ENCODE assay signal across 1 cellular context in genomic region chr17:7306911-7307685, GRCh38.
TF ChIP-seq lines count a peak whose summit lies in the region.

TSS of gene EIF5A (plus strand) at chr17:7307628. CDS start at chr17:7309636, 2,008 bp downstream.

TF ChIP-seq in WTC11, 78 proteins besides CTCF, POLR2A, EP300 and RAD21 (continued from another document):
- TF ChIP-seq FOXK1 (CRISPR knock-in tag; IDR thresholded peaks at IDR 0.05) = peak; percentile 69; the same call in 1 of the 2 replicates
- no peak for TF ChIP-seq AR (CRISPR knock-in tag; IDR thresholded peaks at IDR 0.05)
- TF ChIP-seq MAX (CRISPR knock-in tag; IDR thresholded peaks at IDR 0.05) = peak; percentile 80
- TF ChIP-seq JUN (CRISPR knock-in tag; IDR thresholded peaks at IDR 0.05) = no peak
- TF ChIP-seq, protein P1, sequence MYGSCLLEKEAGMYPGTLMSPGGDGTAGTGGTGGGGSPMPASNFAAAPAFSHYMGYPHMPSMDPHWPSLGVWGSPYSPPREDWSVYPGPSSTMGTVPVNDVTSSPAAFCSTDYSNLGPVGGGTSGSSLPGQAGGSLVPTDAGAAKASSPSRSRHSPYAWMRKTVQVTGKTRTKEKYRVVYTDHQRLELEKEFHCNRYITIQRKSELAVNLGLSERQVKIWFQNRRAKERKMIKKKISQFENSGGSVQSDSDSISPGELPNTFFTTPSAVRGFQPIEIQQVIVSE (CRISPR knock-in tag; IDR thresholded peaks at IDR 0.05; ENCODE audit: borderline replicate concordance) = no peak
- TF ChIP-seq SP1 (CRISPR knock-in tag; conservative IDR thresholded peaks at IDR 0.05) = peak; percentile 45
- TF ChIP-seq, protein P2, sequence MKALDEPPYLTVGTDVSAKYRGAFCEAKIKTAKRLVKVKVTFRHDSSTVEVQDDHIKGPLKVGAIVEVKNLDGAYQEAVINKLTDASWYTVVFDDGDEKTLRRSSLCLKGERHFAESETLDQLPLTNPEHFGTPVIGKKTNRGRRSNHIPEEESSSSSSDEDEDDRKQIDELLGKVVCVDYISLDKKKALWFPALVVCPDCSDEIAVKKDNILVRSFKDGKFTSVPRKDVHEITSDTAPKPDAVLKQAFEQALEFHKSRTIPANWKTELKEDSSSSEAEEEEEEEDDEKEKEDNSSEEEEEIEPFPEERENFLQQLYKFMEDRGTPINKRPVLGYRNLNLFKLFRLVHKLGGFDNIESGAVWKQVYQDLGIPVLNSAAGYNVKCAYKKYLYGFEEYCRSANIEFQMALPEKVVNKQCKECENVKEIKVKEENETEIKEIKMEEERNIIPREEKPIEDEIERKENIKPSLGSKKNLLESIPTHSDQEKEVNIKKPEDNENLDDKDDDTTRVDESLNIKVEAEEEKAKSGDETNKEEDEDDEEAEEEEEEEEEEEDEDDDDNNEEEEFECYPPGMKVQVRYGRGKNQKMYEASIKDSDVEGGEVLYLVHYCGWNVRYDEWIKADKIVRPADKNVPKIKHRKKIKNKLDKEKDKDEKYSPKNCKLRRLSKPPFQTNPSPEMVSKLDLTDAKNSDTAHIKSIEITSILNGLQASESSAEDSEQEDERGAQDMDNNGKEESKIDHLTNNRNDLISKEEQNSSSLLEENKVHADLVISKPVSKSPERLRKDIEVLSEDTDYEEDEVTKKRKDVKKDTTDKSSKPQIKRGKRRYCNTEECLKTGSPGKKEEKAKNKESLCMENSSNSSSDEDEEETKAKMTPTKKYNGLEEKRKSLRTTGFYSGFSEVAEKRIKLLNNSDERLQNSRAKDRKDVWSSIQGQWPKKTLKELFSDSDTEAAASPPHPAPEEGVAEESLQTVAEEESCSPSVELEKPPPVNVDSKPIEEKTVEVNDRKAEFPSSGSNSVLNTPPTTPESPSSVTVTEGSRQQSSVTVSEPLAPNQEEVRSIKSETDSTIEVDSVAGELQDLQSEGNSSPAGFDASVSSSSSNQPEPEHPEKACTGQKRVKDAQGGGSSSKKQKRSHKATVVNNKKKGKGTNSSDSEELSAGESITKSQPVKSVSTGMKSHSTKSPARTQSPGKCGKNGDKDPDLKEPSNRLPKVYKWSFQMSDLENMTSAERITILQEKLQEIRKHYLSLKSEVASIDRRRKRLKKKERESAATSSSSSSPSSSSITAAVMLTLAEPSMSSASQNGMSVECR (CRISPR knock-in tag; IDR thresholded peaks at IDR 0.05; ENCODE audit: borderline replicate concordance) = peak; percentile 71; the same call in 1 of the 2 replicates
- no peak for TF ChIP-seq NR2C2 (CRISPR knock-in tag; IDR thresholded peaks at IDR 0.05)
TF ChIP-seq in WTC11: peak in this region for 6.
